ENCODE assay signal across 3 cellular contexts in the genomic region with DNA sequence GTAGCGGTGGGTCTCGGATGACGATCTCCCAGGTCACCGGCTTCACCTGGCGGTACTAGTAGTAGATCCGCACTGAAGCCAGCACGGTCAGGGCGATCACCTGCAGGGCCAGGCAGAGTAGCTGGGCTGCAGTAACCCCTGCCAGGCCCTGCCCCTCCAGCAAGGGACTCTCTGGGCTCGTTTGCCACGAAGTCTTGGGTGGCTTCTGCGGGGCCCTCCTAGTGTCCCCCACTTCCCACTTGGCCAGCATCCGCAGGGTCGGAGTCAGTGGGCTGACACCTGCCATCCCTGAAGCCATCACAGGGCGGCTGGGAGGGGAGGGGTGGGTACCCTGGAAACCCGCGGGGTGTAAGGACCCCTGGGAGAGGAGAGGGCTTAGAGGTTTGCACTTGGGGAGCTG.
"Had no signal": no experiment of that assay in that cellular context is flagged by ENCODE, and none has a peak within 500 bp of the region (broad histone marks: within the 10 kb centered on the region; RNA-seq: fewer than 3 reads in every experiment).

No MANE protein-coding gene starts in this region.

- H3K4me3 ChIP-seq: GM12878 had no signal

- ATAC-seq: GM12878 had no signal

- DNase-seq: GDM1, GF-D8 had no signal
